13 cellular contexts compared by ENCODE assay signal in the genomic region with DNA sequence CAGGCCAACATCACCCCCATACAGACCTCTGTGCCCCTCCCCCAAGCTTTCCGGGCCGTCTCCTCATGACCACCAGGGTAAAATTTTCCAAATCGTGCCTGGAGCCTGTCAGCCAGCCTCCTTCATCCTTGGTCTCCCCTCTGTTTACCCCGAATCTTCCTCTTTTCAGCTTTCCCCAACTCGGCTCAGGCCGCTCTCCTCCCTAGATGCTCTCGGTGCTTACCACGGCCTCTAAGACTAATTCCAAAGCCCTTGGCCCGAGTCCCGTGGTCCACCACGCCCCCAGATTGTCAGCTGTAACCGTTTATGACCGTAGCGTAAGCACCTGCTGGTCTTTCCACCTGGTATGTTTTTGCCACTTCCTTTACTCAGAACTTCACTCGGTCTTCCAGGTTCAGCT. TPM values are rescaled to one million over a fixed set of nuclear protein-coding genes. Genes with fewer than 3 reads are reported as not detected.
DNase-seq lines count a peak whose midpoint lies in the region; ATAC-seq, FAIRE-seq and TF ChIP-seq lines count a peak whose summit lies in the region.
"Had no signal": no experiment of that assay in that cellular context is flagged by ENCODE, and none has a peak within 500 bp of the region (broad histone marks: within the 10 kb centered on the region; RNA-seq: fewer than 3 reads in every experiment).

No MANE protein-coding gene starts in this region.

- TF ChIP-seq CTCF in dorsolateral prefrontal cortex (IDR thresholded peaks at IDR 0.05 in 54 of 56, conservative IDR thresholded peaks at IDR 0.05 in 2 of 56; ENCODE audit: low read depth in 1 of 56, partially characterized antibody in 56 of 56) (no peak), D721Med (IDR thresholded peaks at IDR 0.05; ENCODE audit: insufficient read depth, missing control alignments) (no peak)

- intact Hi-C loops in dorsolateral prefrontal cortex (cut with DNase I): loop anchor here in 1 of 2 donors (5.0 kb wide), 1 partner anchor 33 kb away; no protein-coding TSS in a partner anchor

- no peak for DNase-seq in activated CD8-positive, alpha-beta memory T cell treated with anti-CD3 and anti-CD28 coated beads, Interleukin-2, amount 10 ng/mL, durations not matched to agents 7 days and 5 days
- no peak for DNase-seq in activated CD8-positive, alpha-beta memory T cell treated with anti-CD3 and anti-CD28 coated beads, Interleukin-2, amount 50 U/mL, for 4 hours
- DNase-seq in NCI-H146 (lab: John Stamatoyannopoulos, UW): peak; percentile 53
- peak in 1 of 10 donors; percentile 35 for DNase-seq in dorsolateral prefrontal cortex
- DNase-seq in small intestine: peak; percentile 70
- no peak for DNase-seq in COR-L47 (lab: John Stamatoyannopoulos, UW)
- no peak for DNase-seq in D721Med (ENCODE audit: insufficient read length, low spot score)
- DNase-seq: BE2C, NCI-H187 treated with DMSO at 0.1 percent for 48 hours, SW 1271 had no signal

- peaks cover 49% of the 10 kb centered on the region for H3K27me3 Mint-ChIP-seq in activated CD8-positive, alpha-beta memory T cell treated with anti-CD3 and anti-CD28 coated beads, Interleukin-2, amount 10 ng/mL, durations not matched to agents 7 days and 5 days

- no peaks in the 10 kb centered on the region for H3K36me3 ChIP-seq in small intestine (ENCODE audit: control insufficient read depth in 2 of 2, insufficient read depth in 2 of 2, low read length in 2 of 2)
- H3K36me3 ChIP-seq: BE2C had no signal

- no peak overlapping the region for H3K27ac Mint-ChIP-seq in activated CD8-positive, alpha-beta memory T cell treated with anti-CD3 and anti-CD28 coated beads, Interleukin-2, amount 10 ng/mL, durations not matched to agents 7 days and 5 days

- peaks cover 38% of the 10 kb centered on the region for H3K4me1 Mint-ChIP-seq in activated CD8-positive, alpha-beta memory T cell treated with anti-CD3 and anti-CD28 coated beads, Interleukin-2, amount 10 ng/mL, durations not matched to agents 7 days and 5 days

- H3K4me3 ChIP-seq in dorsolateral prefrontal cortex: peak overlapping the region in 56 of 59 donors; percentile 24 to 69 (median 52)
- H3K4me3 ChIP-seq in small intestine (ENCODE audit: low read depth in 1 of 2, low read length in 2 of 2): no peak overlapping the region

- H3K4me3 Mint-ChIP-seq in activated CD8-positive, alpha-beta memory T cell treated with anti-CD3 and anti-CD28 coated beads, Interleukin-2, amount 10 ng/mL, durations not matched to agents 7 days and 5 days: peak overlapping the region; percentile 5

- no peaks in the 10 kb centered on the region for H3K9me3 Mint-ChIP-seq in activated CD8-positive, alpha-beta memory T cell treated with anti-CD3 and anti-CD28 coated beads, Interleukin-2, amount 10 ng/mL, durations not matched to agents 7 days and 5 days (ENCODE audit: low read depth)

- peaks cover 5 to 8% of the 10 kb centered on the region in 2 donors for H3K4me1 ChIP-seq in small intestine (ENCODE audit: control insufficient read depth in 2 of 2, insufficient read depth in 1 of 2, low read depth in 1 of 2, low read length in 1 of 2)

- CTCF ChIA-PET in activated CD8-positive, alpha-beta memory T cell treated with anti-CD3 and anti-CD28 coated beads, Interleukin-2, amount 10 ng/mL, durations not matched to agents 7 days and 5 days (lab: Charles Lee): interaction anchor here (1.0 to 2.1 kb wide), 5 partner anchors 9 to 47 kb away, joined by 3 to 10 read pairs (median 6); partner anchors contain the start of genes EWSR1 and RHBDD3

- WGBS in small intestine, 3 donors: 3 to 7% (median 5%) methylated on average over 15 of the region's 15 CpGs

- H3K9me3 ChIP-seq in small intestine (ENCODE audit: control insufficient read depth, low read depth): no peaks in the 10 kb centered on the region
- H3K9me3 ChIP-seq: BE2C had no signal

- peak overlapping the region in 38 of 59 donors; percentile 4 to 96 (median 60) for H3K27ac ChIP-seq in dorsolateral prefrontal cortex
- H3K27ac ChIP-seq in small intestine (ENCODE audit: low read depth in 1 of 2, low read length in 1 of 2): no peak overlapping the region
- H3K27ac ChIP-seq: epithelial cell of prostate had no signal

- H3K36me3 Mint-ChIP-seq in activated CD8-positive, alpha-beta memory T cell treated with anti-CD3 and anti-CD28 coated beads, Interleukin-2, amount 10 ng/mL, durations not matched to agents 7 days and 5 days: no peaks in the 10 kb centered on the region

- FAIRE-seq in small intestine (lab: Jason Lieb, UNC) (no peak), D721Med (lab: Jason Lieb, UNC) (no peak)
- FAIRE-seq: islet of Langerhans had no signal

- no peak for ATAC-seq in activated CD8-positive, alpha-beta memory T cell treated with anti-CD3 and anti-CD28 coated beads, Interleukin-2, amount 10 ng/mL, durations not matched to agents 7 days and 5 days
- ATAC-seq in HG03280 (IDR thresholded peaks at IDR 0.05; ENCODE audit: unreplicated experiment): no peak

- H3K27me3 ChIP-seq in dorsolateral prefrontal cortex: peaks cover 0 to 28% (median 6%) of the 10 kb centered on the region in 45 donors
- peaks cover 10 to 19% of the 10 kb centered on the region in 2 donors for H3K27me3 ChIP-seq in small intestine (ENCODE audit: control insufficient read depth in 2 of 2, insufficient read depth in 2 of 2, low read length in 2 of 2)

RNA-seq across cellular contexts. Expression of gene RASL10A, which starts 1.4 kb away (rescaled TPM):
- total RNA-seq in activated CD8-positive, alpha-beta memory T cell treated with anti-CD3 and anti-CD28 coated beads, Interleukin-2, amount 10 ng/mL, durations not matched to agents 7 days and 5 days: under 1 TPM; 0.63 to 0.70 TPM
- 10 to 100 TPM in 119 of 120 experiments, 1 to 10 TPM in 1; 8.9 to 47.8 (median 25.3) TPM for total RNA-seq in dorsolateral prefrontal cortex
- polyA plus RNA-seq in small intestine: 1 to 10 TPM; 3.7 to 4.1 (median 4.0) TPM

RNA-seq across cellular contexts. Expression of gene GAS2L1, which starts 7.6 kb away (rescaled TPM):
- total RNA-seq in activated CD8-positive, alpha-beta memory T cell treated with anti-CD3 and anti-CD28 coated beads, Interleukin-2, amount 10 ng/mL, durations not matched to agents 7 days and 5 days: 10 to 100 TPM; 12.0 to 16.9 TPM
- 100 to 1,000 TPM in 1 of 120 experiments, 10 to 100 TPM in 119; 33.5 to 139 (median 57.6) TPM for total RNA-seq in dorsolateral prefrontal cortex
- 10 to 100 TPM; 26.2 to 49.0 (median 31.8) TPM for polyA plus RNA-seq in small intestine

RNA-seq across cellular contexts. Expression of gene EWSR1, which starts 46.0 kb away (rescaled TPM):
- 100 to 1,000 TPM; 336 to 408 TPM for total RNA-seq in activated CD8-positive, alpha-beta memory T cell treated with anti-CD3 and anti-CD28 coated beads, Interleukin-2, amount 10 ng/mL, durations not matched to agents 7 days and 5 days
- 100 to 1,000 TPM; 167 to 257 (median 211) TPM for total RNA-seq in dorsolateral prefrontal cortex
- polyA plus RNA-seq in small intestine: 100 to 1,000 TPM; 145 to 191 (median 181) TPM

RNA-seq across cellular contexts. Expression of gene RHBDD3, which starts 46.3 kb away (rescaled TPM):
- total RNA-seq in activated CD8-positive, alpha-beta memory T cell treated with anti-CD3 and anti-CD28 coated beads, Interleukin-2, amount 10 ng/mL, durations not matched to agents 7 days and 5 days: 10 to 100 TPM; 40.5 to 44.7 TPM
- total RNA-seq in dorsolateral prefrontal cortex: 10 to 100 TPM; 20.6 to 54.7 (median 29.2) TPM
- polyA plus RNA-seq in small intestine: 10 to 100 TPM; 13.6 to 43.1 (median 14.6) TPM

Comparison
In these comparisons a context has a peak if more than half of its experiments do, and no peak if none do; other contexts are left out.
1. DNase-seq: peak in NCI-H146 (single experiment) and small intestine (single experiment); none in activated CD8-positive, alpha-beta memory T cell treated with anti-CD3 and anti-CD28 coated beads, Interleukin-2, amount 10 ng/mL, durations not matched to agents 7 days and 5 days (single experiment), activated CD8-positive, alpha-beta memory T cell treated with anti-CD3 and anti-CD28 coated beads, Interleukin-2, amount 50 U/mL, for 4 hours (single experiment), COR-L47 (single experiment) and D721Med (single experiment).
2. H3K27ac ChIP-seq: peak in dorsolateral prefrontal cortex (38 of 59); none in small intestine (0 of 2).
3. H3K4me3 ChIP-seq: peak in dorsolateral prefrontal cortex (56 of 59); none in small intestine (0 of 2).
4. RNA of gene RASL10A, which starts 1.4 kb away (total RNA-seq): 8.9 to 47.8 TPM in dorsolateral prefrontal cortex; 0.63 to 0.70 TPM in activated CD8-positive, alpha-beta memory T cell treated with anti-CD3 and anti-CD28 coated beads, Interleukin-2, amount 10 ng/mL, durations not matched to agents 7 days and 5 days; every median in the first group is over 4 times any median in the second.